In the genomic region with DNA sequence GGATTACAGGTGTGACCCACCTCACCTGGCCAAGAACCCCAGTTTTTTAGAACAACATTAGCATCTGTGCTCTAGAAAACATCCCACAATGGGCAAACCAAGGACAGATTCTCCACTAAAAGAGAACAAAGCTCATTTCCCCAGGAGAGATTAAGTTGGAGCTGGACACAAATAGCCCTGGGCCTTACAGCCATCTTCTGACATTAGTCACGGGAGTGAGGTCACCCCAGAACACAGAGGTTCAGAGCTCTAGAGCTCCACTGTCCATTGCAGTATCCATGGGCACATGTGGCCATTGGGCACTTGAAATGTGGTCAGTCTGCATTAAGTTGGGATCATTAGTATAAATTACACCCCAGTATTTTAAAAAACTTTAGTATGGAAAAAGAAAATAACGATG, we compare ENCODE assay signal across 18 cellular contexts. TPM values are rescaled to one million over a fixed set of nuclear protein-coding genes. Genes with fewer than 3 reads are reported as not detected.
DNase-seq lines count a peak whose midpoint lies in the region; TF ChIP-seq lines count a peak whose summit lies in the region.
"Had no signal": no experiment of that assay in that cellular context is flagged by ENCODE, and none has a peak within 500 bp of the region (broad histone marks: within the 10 kb centered on the region; RNA-seq: fewer than 3 reads in every experiment).

No MANE protein-coding gene starts in this region.

- H3K9ac ChIP-seq in adipocyte (ENCODE audit: low read length) (no peak overlapping the region), trophoblast cell (ENCODE audit: low read length) (no peak overlapping the region), mesendoderm (ENCODE audit: low read length) (no peak overlapping the region)

- H3K27ac ChIP-seq in trophoblast cell (ENCODE audit: low read depth, low read length) = no peak overlapping the region
- H3K27ac ChIP-seq in mesendoderm (ENCODE audit: low read depth, low read length) = no peak overlapping the region
- H3K27ac ChIP-seq in ovary = no peak overlapping the region

- H2AFZ ChIP-seq in trophoblast cell (ENCODE audit: insufficient read depth, low read length, poor library complexity) = no peak overlapping the region
- H2AFZ ChIP-seq: GM23338 had no signal

- H4K8ac ChIP-seq in trophoblast cell (ENCODE audit: low read depth, low read length) = no peak overlapping the region
- no peak overlapping the region for H4K8ac ChIP-seq in mesendoderm (ENCODE audit: low read depth, low read length)

- no peak overlapping the region for H4K91ac ChIP-seq in trophoblast cell (ENCODE audit: low read depth, low read length)

- no peak for TF ChIP-seq EP300 in ovary (IDR thresholded peaks at IDR 0.05)

- TF ChIP-seq CTCF in ovary (IDR thresholded peaks at IDR 0.05) = no peak

- no peak overlapping the region for H3K4ac ChIP-seq in trophoblast cell (ENCODE audit: low read depth, low read length)
- no peak overlapping the region for H3K4ac ChIP-seq in mesendoderm (ENCODE audit: low read depth, low read length)

- H2BK120ac ChIP-seq in trophoblast cell (ENCODE audit: insufficient read depth, low read length, poor library complexity) (no peak overlapping the region), mesendoderm (ENCODE audit: low read depth, low read length) (no peak overlapping the region)

- H3K14ac ChIP-seq in trophoblast cell (ENCODE audit: low read length) = no peak overlapping the region

- H4K12ac ChIP-seq in trophoblast cell (ENCODE audit: low read depth, low read length) = no peak overlapping the region

- intact Hi-C loops in ovary (cut with DNase I) = no loop called here

- H3K36me3 ChIP-seq in adipocyte (ENCODE audit: control insufficient read depth, insufficient read depth, low read length, severe bottlenecking) = no peaks in the 10 kb centered on the region
- no peaks in the 10 kb centered on the region for H3K36me3 ChIP-seq in trophoblast cell (ENCODE audit: control insufficient read depth in 1 of 2, insufficient read depth in 2 of 2, low read length in 2 of 2)
- H3K36me3 ChIP-seq in mesendoderm (ENCODE audit: control insufficient read depth, insufficient read depth, low read length) = no peaks in the 10 kb centered on the region
- no peaks in the 10 kb centered on the region for H3K36me3 ChIP-seq in ovary

- no peak overlapping the region for H2BK12ac ChIP-seq in trophoblast cell (ENCODE audit: low read length)

- H2AK5ac ChIP-seq in trophoblast cell (ENCODE audit: low read length) (no peak overlapping the region), mesendoderm (ENCODE audit: low read length) (no peak overlapping the region)

- H3K79me2 ChIP-seq in trophoblast cell (ENCODE audit: control insufficient read depth, insufficient read depth, low read length, poor library complexity) = no peaks in the 10 kb centered on the region
- no peaks in the 10 kb centered on the region for H3K79me2 ChIP-seq in mesendoderm (ENCODE audit: control insufficient read depth, insufficient read depth, low read length)

- H2BK15ac ChIP-seq in mesendoderm (replicated peaks; ENCODE audit: low read depth) = no peak overlapping the region

- H4K5ac ChIP-seq in mesendoderm (ENCODE audit: low read length) = no peak overlapping the region

- H3K4me1 ChIP-seq in adipocyte (ENCODE audit: control insufficient read depth, insufficient read depth, low read length) (peaks cover under 1% of the 10 kb centered on the region), trophoblast cell (ENCODE audit: control insufficient read depth in 1 of 2, insufficient read depth in 2 of 2, low read length in 2 of 2) (no peaks in the 10 kb centered on the region), mesendoderm (ENCODE audit: control insufficient read depth, low read depth, low read length) (no peaks in the 10 kb centered on the region), ovary (ENCODE audit: insufficient read depth) (no peaks in the 10 kb centered on the region)

- H2BK5ac ChIP-seq in trophoblast cell (ENCODE audit: low read depth, low read length, poor library complexity) (no peak overlapping the region), mesendoderm (ENCODE audit: low read length) (no peak overlapping the region)

- H3K18ac ChIP-seq in trophoblast cell (ENCODE audit: low read length) (no peak overlapping the region), mesendoderm (ENCODE audit: low read length) (no peak overlapping the region)

- H3K27me3 ChIP-seq in adipocyte (replicated peaks; ENCODE audit: control insufficient read depth, insufficient read depth, low read length) (peaks cover 12% of the 10 kb centered on the region), trophoblast cell (ENCODE audit: insufficient read depth, low read length) (no peaks in the 10 kb centered on the region), mesendoderm (ENCODE audit: insufficient read depth, low read length, poor library complexity) (no peaks in the 10 kb centered on the region), ovary (no peaks in the 10 kb centered on the region)

- H3K9me3 ChIP-seq in adipocyte (ENCODE audit: control insufficient read depth, low read length) (peaks cover 23% of the 10 kb centered on the region), trophoblast cell (ENCODE audit: insufficient read depth, low read depth, low read length) (peaks cover 1% of the 10 kb centered on the region), ovary (no peaks in the 10 kb centered on the region)

- peak; percentile 71 for DNase-seq in EL
- peak; percentile 87 for DNase-seq in M059J (ENCODE audit: low read depth)
- peak; percentile 9 for DNase-seq in adipocyte (ENCODE audit: low read depth)
- DNase-seq in trophoblast cell = peak; percentile 28 to 58
- DNase-seq in NCI-H524 (lab: John Stamatoyannopoulos, UW) = no peak
- DNase-seq in mesendoderm = no peak
- DNase-seq in ovary = no peak
- DNase-seq: C1 segment of cervical spinal cord; CD8-positive, alpha-beta memory T cell; DMS53; KG1; NCI-H1092; NCI-H1436 treated with DMSO at 0.1 percent for 48 hours; NCI-H2029 treated with DMSO at 0.1 percent for 48 hours; NCI-H2171 treated with DMSO at 0.1 percent for 48 hours; NCI-H774; RPMI8226 had no signal

- H3K23ac ChIP-seq in trophoblast cell (ENCODE audit: low read length) (no peak overlapping the region), mesendoderm (ENCODE audit: low read length) (no peak overlapping the region)

- no peak overlapping the region for H3K4me3 ChIP-seq in adipocyte (ENCODE audit: low read length)
- H3K4me3 ChIP-seq in trophoblast cell (ENCODE audit: low read depth, low read length) = no peak overlapping the region
- H3K4me3 ChIP-seq in mesendoderm (ENCODE audit: low read length) = no peak overlapping the region
- no peak overlapping the region for H3K4me3 ChIP-seq in ovary
- H3K4me3 ChIP-seq: GM23338 had no signal

- H3K79me1 ChIP-seq in trophoblast cell (ENCODE audit: low read length) = no peaks in the 10 kb centered on the region
- no peaks in the 10 kb centered on the region for H3K79me1 ChIP-seq in mesendoderm (ENCODE audit: low read length)

- no peak for TF ChIP-seq POLR2A in ovary (IDR thresholded peaks at IDR 0.05)

- H3K4me2 ChIP-seq in trophoblast cell (ENCODE audit: low read length) (no peak overlapping the region), mesendoderm (ENCODE audit: low read length) (no peak overlapping the region)
- H3K4me2 ChIP-seq: GM23338 had no signal

- WGBS in trophoblast cell (ENCODE audit: extremely low coverage, insufficient coverage, insufficient read length) = no CpG with 5 or more reads among the region's 2 CpGs
- no CpG with 5 or more reads among the region's 2 CpGs for WGBS in mesendoderm (ENCODE audit: extremely low coverage, insufficient coverage, low lambda C conversion rate)
- 72 to 81% (median 77%) methylated on average over 2 of the region's 2 CpGs for WGBS in ovary, 3 donors

- no peak overlapping the region for H3K56ac ChIP-seq in mesendoderm (ENCODE audit: low read length)

RNA-seq across cellular contexts. Expression of a gene that starts 47.6 kb away (rescaled TPM):
- 19.2 and 31.6 TPM in 2 replicates for total RNA-seq in M059J (2014; rRNA removed; shearing (Covaris generic))
- polyA plus RNA-seq in trophoblast cell (2013) = 92.6 and 98.2 TPM in 2 replicates
- 56.7 TPM for polyA plus RNA-seq in mesendoderm (2013, experiment 1 of 2)
- polyA plus RNA-seq in mesendoderm (2013, experiment 2 of 2) = 54.7 TPM
- total RNA-seq in ovary = 100 to 1,000 TPM in 1 of 7 donors, 10 to 100 TPM in 6; 53.3 to 112 (median 68.0) TPM
- polyA plus RNA-seq in ovary = 10 to 100 TPM; 35.9 to 45.3 TPM

Comparison
In these comparisons a context has a peak if more than half of its experiments do, and no peak if none do; other contexts are left out.
1. DNase-seq: peak in EL (single experiment), M059J (single experiment), adipocyte (single experiment) and trophoblast cell (2 of 2); none in NCI-H524 (0 of 2), mesendoderm (single experiment) and ovary (0 of 5).